ENCODE assay signal across 16 cellular contexts in genomic region chr4:83386931-83387897, GRCh38. TPM values are rescaled to one million over a fixed set of nuclear protein-coding genes. Genes with fewer than 3 reads are reported as not detected.
DNase-seq lines count a peak whose midpoint lies in the region; ATAC-seq and TF ChIP-seq lines count a peak whose summit lies in the region.
"Had no signal": no experiment of that assay in that cellular context is flagged by ENCODE, and none has a peak within 500 bp of the region (broad histone marks: within the 10 kb centered on the region; RNA-seq: fewer than 3 reads in every experiment).

No MANE protein-coding gene starts in this region.

- no peak for DNase-seq in activated CD8-positive, alpha-beta T cell treated with anti-CD3 and anti-CD28 coated beads, Interleukin-2, amount 10 ng/mL, durations not matched to agents 7 days and 5 days
- DNase-seq in activated CD8-positive, alpha-beta T cell treated with anti-CD3 and anti-CD28 coated beads for 36 hours = no peak
- DNase-seq in SW480 (ENCODE audit: low spot score) = peak; percentile 18
- DNase-seq in glomerular visceral epithelial cell (ENCODE audit: extremely low spot score) = peak; percentile 40
- DNase-seq in renal cortical epithelial cell (ENCODE audit: low read depth) = peak; percentile 47
- DNase-seq in Calu3 = no peak
- DNase-seq in NCI-H510A (lab: John Stamatoyannopoulos, UW) = no peak
- no peak for DNase-seq in BE2C
- DNase-seq: 8988T; activated T-cell treated with anti-CD3 and anti-CD28 coated beads for 4 hours; DMS 273 treated with DMSO at 0.1 percent for 48 hours; effector memory CD8-positive, alpha-beta T cell; heart left ventricle; NCI-H1436; SIG-M5; upper lobe of right lung had no signal

- no peak overlapping the region for H3K4me3 Mint-ChIP-seq in activated CD8-positive, alpha-beta T cell treated with anti-CD3 and anti-CD28 coated beads, Interleukin-2, amount 10 ng/mL, durations not matched to agents 7 days and 5 days
- H3K4me3 Mint-ChIP-seq in activated CD8-positive, alpha-beta T cell treated with anti-CD3 and anti-CD28 coated beads for 36 hours = no peak overlapping the region
- H3K4me3 Mint-ChIP-seq in Calu3 (ENCODE audit: low read depth, unreplicated experiment) = no peak overlapping the region
- H3K4me3 Mint-ChIP-seq: effector memory CD8-positive, alpha-beta T cell had no signal

- ATAC-seq in activated CD8-positive, alpha-beta T cell treated with anti-CD3 and anti-CD28 coated beads, Interleukin-2, amount 10 ng/mL, durations not matched to agents 7 days and 5 days = no peak
- no peak for ATAC-seq in activated CD8-positive, alpha-beta T cell treated with anti-CD3 and anti-CD28 coated beads for 36 hours
- ATAC-seq: heart left ventricle, upper lobe of right lung had no signal

- H3K9me3 ChIP-seq in BE2C = no peaks in the 10 kb centered on the region
- H3K9me3 ChIP-seq: upper lobe of right lung had no signal

- H3K27me3 ChIP-seq in BE2C = no peaks in the 10 kb centered on the region; the same call in 1 of the 2 replicates
- H3K27me3 ChIP-seq: heart left ventricle, upper lobe of right lung had no signal

- H3K27ac Mint-ChIP-seq in activated CD8-positive, alpha-beta T cell treated with anti-CD3 and anti-CD28 coated beads, Interleukin-2, amount 10 ng/mL, durations not matched to agents 7 days and 5 days = peak overlapping the region; percentile 17
- H3K27ac Mint-ChIP-seq in activated CD8-positive, alpha-beta T cell treated with anti-CD3 and anti-CD28 coated beads for 36 hours = no peak overlapping the region
- H3K27ac Mint-ChIP-seq in Calu3 (ENCODE audit: unreplicated experiment) = no peak overlapping the region

- no peaks in the 10 kb centered on the region for H3K4me1 ChIP-seq in BE2C
- H3K4me1 ChIP-seq: upper lobe of right lung had no signal

- POLR2A ChIA-PET in activated CD8-positive, alpha-beta T cell treated with anti-CD3 and anti-CD28 coated beads, Interleukin-2, amount 10 ng/mL, durations not matched to agents 7 days and 5 days (lab: Charles Lee) = interaction anchor here (2.4 kb wide), 1 partner anchor 103 kb away, joined by 16 read pairs; the partner anchor contains the start of gene COQ2
- POLR2A ChIA-PET in activated CD8-positive, alpha-beta T cell treated with anti-CD3 and anti-CD28 coated beads for 36 hours (lab: Charles Lee) = interaction anchor here (1.2 kb wide), 1 partner anchor 22 kb away, joined by 4 read pairs; no protein-coding TSS in a partner anchor

- intact Hi-C loops in activated CD8-positive, alpha-beta T cell treated with anti-CD3 and anti-CD28 coated beads for 36 hours (cut with micrococcal nuclease) = no loop called here
- intact Hi-C loops in Calu3 (cut with micrococcal nuclease; ENCODE audit: unreplicated experiment) = no loop called here

- H3K27me3 Mint-ChIP-seq in activated CD8-positive, alpha-beta T cell treated with anti-CD3 and anti-CD28 coated beads, Interleukin-2, amount 10 ng/mL, durations not matched to agents 7 days and 5 days (ENCODE audit: low read depth) = no peaks in the 10 kb centered on the region
- no peaks in the 10 kb centered on the region for H3K27me3 Mint-ChIP-seq in activated CD8-positive, alpha-beta T cell treated with anti-CD3 and anti-CD28 coated beads for 36 hours
- no peaks in the 10 kb centered on the region for H3K27me3 Mint-ChIP-seq in Calu3 (ENCODE audit: unreplicated experiment)
- H3K27me3 Mint-ChIP-seq: effector memory CD8-positive, alpha-beta T cell had no signal

- peaks cover 4% of the 10 kb centered on the region for H3K9me3 Mint-ChIP-seq in activated CD8-positive, alpha-beta T cell treated with anti-CD3 and anti-CD28 coated beads, Interleukin-2, amount 10 ng/mL, durations not matched to agents 7 days and 5 days (ENCODE audit: insufficient read depth)
- no peaks in the 10 kb centered on the region for H3K9me3 Mint-ChIP-seq in activated CD8-positive, alpha-beta T cell treated with anti-CD3 and anti-CD28 coated beads for 36 hours
- peaks cover 6% of the 10 kb centered on the region for H3K9me3 Mint-ChIP-seq in Calu3 (ENCODE audit: low read depth, unreplicated experiment)
- H3K9me3 Mint-ChIP-seq: effector memory CD8-positive, alpha-beta T cell had no signal

- BruUV-seq in Calu3 (replicated peaks; lab: Mats Ljungman, UMichigan) = no TSS peak

- H3K36me3 ChIP-seq in BE2C = no peaks in the 10 kb centered on the region
- H3K36me3 ChIP-seq: heart left ventricle, upper lobe of right lung had no signal

- no peak overlapping the region for H3K4me3 ChIP-seq in BE2C (ENCODE audit: low read depth, low read length)
- H3K4me3 ChIP-seq: heart left ventricle, upper lobe of right lung had no signal

- peaks cover 18% of the 10 kb centered on the region for H3K4me1 Mint-ChIP-seq in activated CD8-positive, alpha-beta T cell treated with anti-CD3 and anti-CD28 coated beads, Interleukin-2, amount 10 ng/mL, durations not matched to agents 7 days and 5 days (ENCODE audit: low read depth)
- peaks cover 8% of the 10 kb centered on the region for H3K4me1 Mint-ChIP-seq in activated CD8-positive, alpha-beta T cell treated with anti-CD3 and anti-CD28 coated beads for 36 hours (ENCODE audit: low read depth)
- no peaks in the 10 kb centered on the region for H3K4me1 Mint-ChIP-seq in Calu3 (ENCODE audit: low read depth, unreplicated experiment)

- TF ChIP-seq CTCF in activated CD8-positive, alpha-beta T cell treated with anti-CD3 and anti-CD28 coated beads for 36 hours (IDR thresholded peaks at IDR 0.05) = no peak
- TF ChIP-seq CTCF in Calu3 (IDR thresholded peaks at IDR 0.05; ENCODE audit: unreplicated experiment) = no peak
- no peak for TF ChIP-seq CTCF in BE2C (IDR thresholded peaks at IDR 0.05; ENCODE audit: low read depth, low read length)

- H3K36me3 Mint-ChIP-seq in activated CD8-positive, alpha-beta T cell treated with anti-CD3 and anti-CD28 coated beads, Interleukin-2, amount 10 ng/mL, durations not matched to agents 7 days and 5 days (ENCODE audit: low read depth) = peaks cover 4% of the 10 kb centered on the region
- H3K36me3 Mint-ChIP-seq in activated CD8-positive, alpha-beta T cell treated with anti-CD3 and anti-CD28 coated beads for 36 hours (ENCODE audit: low read depth) = no peaks in the 10 kb centered on the region
- no peaks in the 10 kb centered on the region for H3K36me3 Mint-ChIP-seq in Calu3 (ENCODE audit: insufficient read depth, unreplicated experiment)

- CTCF ChIA-PET in activated CD8-positive, alpha-beta T cell treated with anti-CD3 and anti-CD28 coated beads, Interleukin-2, amount 10 ng/mL, durations not matched to agents 7 days and 5 days (lab: Charles Lee) = interaction anchor here (0.8 to 5.3 kb wide), 22 partner anchors 12 to 376 kb away, joined by 3 to 82 read pairs (median 4); partner anchors contain the start of genes COQ2, HELQ, HPSE and MRPS18C
- CTCF ChIA-PET in activated CD8-positive, alpha-beta T cell treated with anti-CD3 and anti-CD28 coated beads for 36 hours (lab: Charles Lee) = interaction anchor here (0.7 to 4.8 kb wide), 8 partner anchors 8 to 277 kb away, joined by 3 to 47 read pairs (median 6); partner anchors contain the start of gene COQ2
- CTCF ChIA-PET in Calu3 (lab: Charles Lee) = no interaction called here

RNA-seq across cellular contexts. Expression of gene HPSE, which starts 52.6 kb away (rescaled TPM):
- 10 to 100 TPM; 17.8 to 19.0 TPM for total RNA-seq in activated CD8-positive, alpha-beta T cell treated with anti-CD3 and anti-CD28 coated beads, Interleukin-2, amount 10 ng/mL, durations not matched to agents 7 days and 5 days
- 1 to 10 TPM; 5.5 to 6.0 TPM for total RNA-seq in activated CD8-positive, alpha-beta T cell treated with anti-CD3 and anti-CD28 coated beads for 36 hours
- total RNA-seq in renal cortical epithelial cell = 2.7 and 3.8 TPM in 2 replicates
- total RNA-seq in Calu3 (2022) = 5.1 and 5.2 TPM in 2 replicates
- 0.20 TPM for polyA plus RNA-seq in BE2C (2012; ENCODE audit: insufficient read depth, insufficient read length, low read depth)

Comparison
In these comparisons a context has a peak if more than half of its experiments do, and no peak if none do; other contexts are left out.
1. DNase-seq: peak in SW480 (single experiment), glomerular visceral epithelial cell (single experiment) and renal cortical epithelial cell (single experiment); none in activated CD8-positive, alpha-beta T cell treated with anti-CD3 and anti-CD28 coated beads, Interleukin-2, amount 10 ng/mL, durations not matched to agents 7 days and 5 days (single experiment), activated CD8-positive, alpha-beta T cell treated with anti-CD3 and anti-CD28 coated beads for 36 hours (single experiment), Calu3 (single experiment), NCI-H510A (single experiment) and BE2C (single experiment).